In the genomic region with DNA sequence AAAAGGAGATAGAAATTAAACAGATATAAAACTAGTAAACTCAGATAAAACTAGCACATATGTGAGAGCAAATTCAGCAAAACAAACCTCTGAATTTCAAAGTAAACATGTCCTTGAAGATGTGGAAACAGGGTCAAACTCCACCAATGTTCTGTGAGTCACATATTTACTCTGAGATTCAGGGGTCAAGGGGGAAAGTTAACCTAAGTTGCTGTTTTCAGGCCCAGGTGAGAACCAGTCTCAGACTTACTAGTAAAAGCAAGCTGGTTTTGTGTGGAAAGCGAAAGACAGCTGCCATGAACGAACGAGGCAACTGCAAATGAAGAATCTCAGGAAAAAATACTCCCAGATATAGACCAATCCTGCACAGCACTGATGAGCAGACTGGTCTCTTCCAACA, we compare ENCODE assay signal across 2 cellular contexts.
TF ChIP-seq lines count a peak whose summit lies in the region.

No MANE protein-coding gene starts in this region.

TF ChIP-seq in HEK293, 187 proteins besides CTCF, POLR2A, EP300 and RAD21:
- TF ChIP-seq ZNF707 (tag by site-specific recombination; IDR thresholded peaks at IDR 0.05) (no peak), PRDM1 (tag by site-specific recombination; IDR thresholded peaks at IDR 0.05) (0 out of 2 replicates have a peak, but pooled peaks have one; percentile 34), ZNF510 (tag by site-specific recombination; IDR thresholded peaks at IDR 0.05; ENCODE audit: insufficient replicate concordance) (no peak)
TF ChIP-seq in HEK293: peak in this region for 1.

TF ChIP-seq in endothelial cell of umbilical vein, 7 proteins besides CTCF, POLR2A, EP300 and RAD21:
- TF ChIP-seq FOS (IDR thresholded peaks at IDR 0.05; ENCODE audit: borderline replicate concordance, insufficient read depth, low read length) (no peak), MYC (IDR thresholded peaks at IDR 0.05; ENCODE audit: low read depth, low read length) (no peak), JUN (IDR thresholded peaks at IDR 0.05; ENCODE audit: borderline replicate concordance, insufficient read depth, insufficient read length, low read depth) (no peak)
- TF ChIP-seq, protein P1, sequence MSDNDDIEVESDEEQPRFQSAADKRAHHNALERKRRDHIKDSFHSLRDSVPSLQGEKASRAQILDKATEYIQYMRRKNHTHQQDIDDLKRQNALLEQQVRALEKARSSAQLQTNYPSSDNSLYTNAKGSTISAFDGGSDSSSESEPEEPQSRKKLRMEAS (IDR thresholded peaks at IDR 0.05; ENCODE audit: insufficient read depth, insufficient read length): no peak
